Comparison of ENCODE assay signal across 9 cellular contexts in genomic region chr17:2416010-2416734, GRCh38. TPM values are rescaled to one million over a fixed set of nuclear protein-coding genes. Genes with fewer than 3 reads are reported as not detected.
DNase-seq lines count a peak whose midpoint lies in the region; ATAC-seq and TF ChIP-seq lines count a peak whose summit lies in the region.
"Had no signal": no experiment of that assay in that cellular context is flagged by ENCODE, and none has a peak within 500 bp of the region (broad histone marks: within the 10 kb centered on the region; RNA-seq: fewer than 3 reads in every experiment).

No MANE protein-coding gene starts in this region.

- H3K18ac ChIP-seq in IMR-90 (ENCODE audit: low read depth, low read length) = no peak overlapping the region

- H3K4ac ChIP-seq in IMR-90 (ENCODE audit: low read depth, low read length) = peak overlapping the region; percentile 18; the same call in 1 of the 2 replicates

- no peak overlapping the region for H3K4me3 ChIP-seq in Caco-2 (ENCODE audit: low read depth, low read length)
- H3K4me3 ChIP-seq in IMR-90 (ENCODE audit: insufficient read depth, low read depth, low read length) = no peak overlapping the region
- H3K4me3 ChIP-seq in Panc1 (ENCODE audit: low read depth in 2 of 2, low read length in 2 of 2) = no peak overlapping the region
- no peak overlapping the region for H3K4me3 ChIP-seq in neural cell (ENCODE audit: low read length)
- H3K4me3 ChIP-seq: SK-N-MC had no signal

- DNase-seq in Caco-2 = peak; percentile 85 to 92
- DNase-seq in IMR-90 = peak; percentile 86
- DNase-seq in Panc1 (ENCODE audit: low read depth, low spot score) = no peak
- peak; percentile 75 for DNase-seq in activated T-helper 1 cell treated with Interleukin-2 at 50 U/mL for 16 hours (ENCODE audit: low read depth)
- DNase-seq in fibroblast of gingiva (ENCODE audit: low read depth) = peak; percentile 85
- DNase-seq in stimulated activated naive CD4-positive, alpha-beta T cell (lab: John Stamatoyannopoulos, UW) = peak; percentile 60 to 85 (median 82)

- 76% methylated on average over 4 of the region's 19 CpGs; no CpG with 5 or more reads in 1 of the 2 experiments for WGBS in IMR-90 (ENCODE audit: extremely low coverage in 2 of 2, insufficient read length in 1 of 2), 2 experiments

- intact Hi-C loops in Caco-2 (cut with micrococcal nuclease; ENCODE audit: unreplicated experiment) (loop anchor here (1.0 to 2.0 kb wide), 2 partner anchors 15 to 34 kb away; partner anchors contain the start of gene MNT), IMR-90 (cut with micrococcal nuclease) (loop anchor here (1.0 kb wide), 2 partner anchors 24 to 34 kb away; no protein-coding TSS in a partner anchor), Panc1 (cut with micrococcal nuclease; ENCODE audit: unreplicated experiment) (loop anchor here (1.0 kb wide), 1 partner anchor 33 kb away; no protein-coding TSS in a partner anchor)

- peaks cover 4 to 28% of the 10 kb centered on the region in 2 experiments; a peak in 3 of 4 replicates for H3K79me1 ChIP-seq in IMR-90 (ENCODE audit: low read depth in 1 of 2, low read length in 2 of 2)

- H3F3A ChIP-seq in neural cell (ENCODE audit: insufficient read depth, low read length, poor library complexity, severe bottlenecking) = no peaks in the 10 kb centered on the region

- H3K27ac ChIP-seq in IMR-90 (ENCODE audit: insufficient read depth, low read length) (peak overlapping the region; percentile 16; the same call in 1 of the 2 replicates), Panc1 (ENCODE audit: low read length) (no peak overlapping the region), neural cell (ENCODE audit: low read length) (peak overlapping the region; percentile 21)
- H3K27ac ChIP-seq: SK-N-MC had no signal

- no peak overlapping the region for H2AK9ac ChIP-seq in IMR-90 (replicated peaks; ENCODE audit: low read depth, low read length, poor library complexity)

- H3K9ac ChIP-seq in IMR-90 (ENCODE audit: low read depth, low read length) (no peak overlapping the region), neural cell (ENCODE audit: low read length) (peak overlapping the region; percentile 27)

- no peak overlapping the region for H2AK5ac ChIP-seq in IMR-90 (ENCODE audit: low read depth, low read length)

- in situ Hi-C loops in IMR-90 (cut with MboI; ENCODE audit: low sequenced_read_pairs) = no loop called here
- in situ Hi-C loops in Panc1 (cut with HindIII; ENCODE audit: low pct_unique_long_range_greater_than_20kb, low sequenced_read_pairs) = no loop called here

- H3K27me3 ChIP-seq in Caco-2 (replicated peaks; ENCODE audit: control insufficient read depth, insufficient read depth, low read length) (no peaks in the 10 kb centered on the region), IMR-90 (ENCODE audit: control insufficient read depth, insufficient read depth, low read length) (no peaks in the 10 kb centered on the region), Panc1 (ENCODE audit: control insufficient read depth, insufficient read depth, low read length) (no peaks in the 10 kb centered on the region), neural cell (ENCODE audit: insufficient read depth, low read depth, low read length) (no peaks in the 10 kb centered on the region)

- H3K4me3 Mint-ChIP-seq in Caco-2 (ENCODE audit: unreplicated experiment) = no peak overlapping the region

- H2BK20ac ChIP-seq in IMR-90 (ENCODE audit: low read depth, low read length) = 0 out of 2 replicates have a peak overlapping the region, but pooled peaks have one; percentile 3

- dilution Hi-C loops in IMR-90 (cut with HindIII; ENCODE audit: low sequenced_read_pairs, unreplicated experiment) = no loop called here

- no peak overlapping the region for H2BK15ac ChIP-seq in IMR-90 (ENCODE audit: low read depth, low read length)

- no peak overlapping the region for H3K23ac ChIP-seq in IMR-90 (ENCODE audit: low read depth, low read length)

- POLR2A ChIA-PET in Caco-2 (lab: Charles Lee) (interaction anchor here (0.6 to 1.5 kb wide), 3 partner anchors 17 to 95 kb away, joined by 4 to 18 read pairs (median 11); partner anchors contain the start of gene METTL16), IMR-90 (lab: Charles Lee; ENCODE audit: unreplicated experiment) (interaction anchor here (0.7 to 0.9 kb wide), 2 partner anchors 34 to 305 kb away, joined by 3 read pairs; no protein-coding TSS in a partner anchor), Panc1 (lab: Charles Lee) (interaction anchor here (0.7 kb wide), 1 partner anchor 34 kb away, joined by 5 read pairs; no protein-coding TSS in a partner anchor)

- no peak overlapping the region for H3K56ac ChIP-seq in IMR-90 (ENCODE audit: extremely low read depth, insufficient read depth, low read length)

- peak overlapping the region; percentile 61 for H4K91ac ChIP-seq in IMR-90 (ENCODE audit: insufficient read depth, low read depth, low read length)

- H3K4me1 Mint-ChIP-seq in Caco-2 (ENCODE audit: low read depth, unreplicated experiment) = no peaks in the 10 kb centered on the region

- peaks cover 78% of the 10 kb centered on the region for H3K36me3 Mint-ChIP-seq in Caco-2 (ENCODE audit: insufficient read depth, unreplicated experiment)

- CTCF ChIA-PET in Caco-2 (lab: Charles Lee) (interaction anchor here (0.5 to 3.1 kb wide), 27 partner anchors 9 to 366 kb away, joined by 3 to 213 read pairs (median 4); partner anchors contain the start of genes HIC1, SMG6 and SRR), IMR-90 (lab: Yijun Ruan, JAX) (interaction anchor here (0.5 to 4.9 kb wide), 14 partner anchors 9 to 359 kb away, joined by 3 to 64 read pairs (median 4); no protein-coding TSS in a partner anchor), Panc1 (lab: Charles Lee) (interaction anchor here (0.6 to 2.8 kb wide), 7 partner anchors 9 to 316 kb away, joined by 3 to 58 read pairs (median 3); no protein-coding TSS in a partner anchor)

- no peak overlapping the region for H3K27ac Mint-ChIP-seq in Caco-2 (ENCODE audit: unreplicated experiment)

- H3K4me2 ChIP-seq in IMR-90 (ENCODE audit: low read depth, low read length) = no peak overlapping the region
- H3K4me2 ChIP-seq in neural cell (ENCODE audit: low read length) = no peak overlapping the region

- TF ChIP-seq RAD21 in IMR-90 (IDR thresholded peaks at IDR 0.05; ENCODE audit: low read length) (peak; percentile 97), neural cell (conservative IDR thresholded peaks at IDR 0.05) (peak; percentile 93)

- H4K5ac ChIP-seq in IMR-90 (ENCODE audit: low read depth, low read length) = no peak overlapping the region; the same call in 1 of the 2 replicates

- BruUV-seq in Caco-2 (replicated peaks; lab: Mats Ljungman, UMichigan) (no TSS peak), IMR-90 (replicated peaks; lab: Mats Ljungman, UMichigan) (no TSS peak), Panc1 (replicated peaks; lab: Mats Ljungman, UMichigan) (no TSS peak)

- H4K8ac ChIP-seq in IMR-90 (ENCODE audit: low read depth in 2 of 2, low read length in 2 of 2) = peak overlapping the region in 1 of 2 experiments; percentile 31; a peak in 1 of 4 replicates

- H3K36me3 ChIP-seq in Caco-2 (ENCODE audit: control insufficient read depth, insufficient read depth, low read length) = peaks cover 4% of the 10 kb centered on the region
- peaks cover 14% of the 10 kb centered on the region for H3K36me3 ChIP-seq in IMR-90 (ENCODE audit: control insufficient read depth, insufficient read depth, low read length)
- peaks cover 2% of the 10 kb centered on the region for H3K36me3 ChIP-seq in Panc1 (ENCODE audit: control insufficient read depth, insufficient read depth, low read length)
- no peaks in the 10 kb centered on the region for H3K36me3 ChIP-seq in neural cell (ENCODE audit: insufficient read depth, low read length)

- no peak overlapping the region for H3K14ac ChIP-seq in IMR-90 (replicated peaks; ENCODE audit: low read depth, low read length)

- no peak for TF ChIP-seq EP300 in neural cell (conservative IDR thresholded peaks at IDR 0.05; ENCODE audit: poor library complexity, severe bottlenecking)

- H3K79me2 ChIP-seq in neural cell (replicated peaks; ENCODE audit: insufficient read depth, low read length) = no peaks in the 10 kb centered on the region

- H3K4me1 ChIP-seq in Caco-2 = no peaks in the 10 kb centered on the region
- H3K4me1 ChIP-seq in IMR-90 (ENCODE audit: control insufficient read depth, insufficient read depth, low read length) = peaks cover 22% of the 10 kb centered on the region
- H3K4me1 ChIP-seq in Panc1 (ENCODE audit: control insufficient read depth, insufficient read depth, low read length) = no peaks in the 10 kb centered on the region

- ATAC-seq in IMR-90 (ENCODE audit: low read depth) = peak; percentile 72
- ATAC-seq in Panc1 = peak; percentile 88
- no peak for ATAC-seq in HG03342 (IDR thresholded peaks at IDR 0.05; ENCODE audit: unreplicated experiment)

- no peak overlapping the region for H2BK5ac ChIP-seq in IMR-90 (ENCODE audit: low read depth, low read length, poor library complexity, severe bottlenecking)

- no peaks in the 10 kb centered on the region for H3K27me3 Mint-ChIP-seq in Caco-2 (ENCODE audit: insufficient read depth, unreplicated experiment)

- H2BK120ac ChIP-seq in IMR-90 (ENCODE audit: low read depth, low read length) = no peak overlapping the region

- no peaks in the 10 kb centered on the region for H4K20me1 ChIP-seq in IMR-90 (ENCODE audit: insufficient read depth, low read length)
- no peaks in the 10 kb centered on the region for H4K20me1 ChIP-seq in neural cell (ENCODE audit: insufficient read depth)

- H3K9me3 Mint-ChIP-seq in Caco-2 (ENCODE audit: unreplicated experiment) = no peaks in the 10 kb centered on the region

- H2AFZ ChIP-seq in IMR-90 (replicated peaks; ENCODE audit: low read length, poor library complexity) (no peak overlapping the region), neural cell (ENCODE audit: low read depth, low read length) (no peak overlapping the region)

- TF ChIP-seq POLR2A in IMR-90 (IDR thresholded peaks at IDR 0.05; ENCODE audit: low read depth, low read length) = peak; percentile 46

- no peaks in the 10 kb centered on the region for H3K9me3 ChIP-seq in Caco-2
- H3K9me3 ChIP-seq in IMR-90 (ENCODE audit: control insufficient read depth, insufficient read depth, low read length) = no peaks in the 10 kb centered on the region
- no peaks in the 10 kb centered on the region for H3K9me3 ChIP-seq in Panc1 (ENCODE audit: control insufficient read depth, insufficient read depth, low read depth, low read length)
- H3K9me3 ChIP-seq in neural cell (ENCODE audit: low read length) = no peaks in the 10 kb centered on the region

- peak; percentile 97 to 98 for TF ChIP-seq CTCF in Caco-2 (IDR thresholded peaks at IDR 0.05; ENCODE audit: insufficient read depth in 1 of 2, low read depth in 1 of 2, low read length in 1 of 2, severe bottlenecking in 1 of 2, unreplicated experiment in 1 of 2)
- peak; percentile 98 for TF ChIP-seq CTCF in IMR-90 (conservative IDR thresholded peaks at IDR 0.05; ENCODE audit: low read depth, low read length)
- peak; percentile 95 for TF ChIP-seq CTCF in Panc1 (IDR thresholded peaks at IDR 0.05)
- TF ChIP-seq CTCF in neural cell (IDR thresholded peaks at IDR 0.05; ENCODE audit: poor library complexity, severe bottlenecking) = peak; percentile 95

- no peaks in the 10 kb centered on the region for H3K9me2 ChIP-seq in neural cell (ENCODE audit: insufficient read depth, low read length)

- H3K9me1 ChIP-seq in IMR-90 (ENCODE audit: insufficient read depth, low read length) = no peaks in the 10 kb centered on the region; the same call in 1 of the 2 replicates

RNA-seq across cellular contexts. Expression of gene MNT, which starts 15.3 kb away (rescaled TPM):
- total RNA-seq in Caco-2 (2022) (24.4 and 25.8 TPM in 2 replicates), IMR-90 (2012; rRNA removed) (1.4 and 1.9 TPM in 2 replicates), Panc1 (2021; ENCODE audit: unreplicated experiment) (31.8 TPM)
- polyA plus RNA-seq in IMR-90 (2012; rRNA removed) (8.3 and 9.4 TPM in 2 replicates), neural cell (6.1 and 11.6 TPM in 2 replicates)
- 7.6 and 9.5 TPM in 2 replicates for polyA plus RNA-seq in IMR-90 (2012; cell fraction: cytosol; rRNA removed)
- polyA plus RNA-seq in IMR-90 (2012; cell fraction: nucleus; rRNA removed; ENCODE audit: low replicate concordance) = 48.6 and 60.0 TPM in 2 replicates
- 38.4 TPM for polyA plus RNA-seq in Panc1 (2012; ENCODE audit: insufficient read length)
- 12.4 and 15.6 TPM in 2 replicates for polyA minus RNA-seq in neural cell
